Comparison of ENCODE assay signal across 8 cellular contexts in genomic region chr10:12782537-12782936, GRCh38.
DNase-seq lines count a peak whose midpoint lies in the region; ATAC-seq and TF ChIP-seq lines count a peak whose summit lies in the region.

No MANE protein-coding gene starts in this region.

- H3K9me3 ChIP-seq in OCI-LY1 (ENCODE audit: low read length): no peaks in the 10 kb centered on the region
- no peaks in the 10 kb centered on the region for H3K9me3 ChIP-seq in ascending aorta
- H3K9me3 ChIP-seq in left lung: no peaks in the 10 kb centered on the region

- peak overlapping the region; percentile 66 for H3K4me3 Mint-ChIP-seq in type B pancreatic cell

- H3K9me2 ChIP-seq in OCI-LY1 (ENCODE audit: low read depth, low read length): no peaks in the 10 kb centered on the region

- H3K4me3 ChIP-seq in OCI-LY1 (ENCODE audit: low read depth, low read length, poor library complexity, severe bottlenecking) (no peak overlapping the region), ascending aorta (no peak overlapping the region), left lung (no peak overlapping the region)

- intact Hi-C loops in ascending aorta (cut with DNase I): loop anchor here (1.0 to 5.0 kb wide), 3 partner anchors 120 to 292 kb away; no protein-coding TSS in a partner anchor
- intact Hi-C loops in left lung (cut with DNase I): no loop called here

- H3K27ac Mint-ChIP-seq in type B pancreatic cell: peak overlapping the region; percentile 97

- no peaks in the 10 kb centered on the region for H3K9me3 Mint-ChIP-seq in type B pancreatic cell

- no peak overlapping the region for H3K4me2 ChIP-seq in OCI-LY1 (ENCODE audit: low read length)

- TF ChIP-seq CTCF in GM12872 (IDR thresholded peaks at IDR 0.05; ENCODE audit: insufficient read depth, low read depth, low read length): peak; percentile 84
- peak; percentile 76 for TF ChIP-seq CTCF in OCI-LY1 (IDR thresholded peaks at IDR 0.05; ENCODE audit: low read length)
- TF ChIP-seq CTCF in ascending aorta (IDR thresholded peaks at IDR 0.05): peak; percentile 60 to 66 (median 64)
- peak; percentile 44 to 50 for TF ChIP-seq CTCF in left lung (IDR thresholded peaks at IDR 0.05)
- peak; percentile 81 for TF ChIP-seq CTCF in type B pancreatic cell (conservative IDR thresholded peaks at IDR 0.05)

- H3K4me1 Mint-ChIP-seq in type B pancreatic cell (ENCODE audit: unreplicated experiment): peaks cover 17% of the 10 kb centered on the region

- no peaks in the 10 kb centered on the region for H3K36me3 ChIP-seq in OCI-LY1 (ENCODE audit: insufficient read depth, low read length)
- H3K36me3 ChIP-seq in ascending aorta: no peaks in the 10 kb centered on the region
- H3K36me3 ChIP-seq in left lung: no peaks in the 10 kb centered on the region

- DNase-seq in A172 (ENCODE audit: low spot score) (peak; percentile 60), ascending aorta (ENCODE audit: low spot score in 2 of 2) (no peak), left lung (no peak), type B pancreatic cell (ENCODE audit: extremely low spot score, unreplicated experiment) (no peak), middle frontal gyrus (ENCODE audit: extremely low spot score, low spot score) (no peak)

- H3K27me3 ChIP-seq in OCI-LY1 (ENCODE audit: insufficient read depth, low read length) (no peaks in the 10 kb centered on the region), ascending aorta (no peaks in the 10 kb centered on the region), left lung (no peaks in the 10 kb centered on the region)

- no peak overlapping the region for H3K27ac ChIP-seq in OCI-LY1 (ENCODE audit: low read depth, low read length, poor library complexity, severe bottlenecking)
- no peak overlapping the region for H3K27ac ChIP-seq in ascending aorta
- H3K27ac ChIP-seq in left lung: no peak overlapping the region

- no peak overlapping the region for H2AFZ ChIP-seq in OCI-LY1 (ENCODE audit: low read length)

- no peak overlapping the region for H3K9ac ChIP-seq in OCI-LY1 (ENCODE audit: low read length)

- no peaks in the 10 kb centered on the region for H3K4me1 ChIP-seq in OCI-LY1 (ENCODE audit: insufficient read depth, low read length, severe bottlenecking)
- no peaks in the 10 kb centered on the region for H3K4me1 ChIP-seq in ascending aorta
- H3K4me1 ChIP-seq in left lung: no peaks in the 10 kb centered on the region

- peaks cover 9% of the 10 kb centered on the region for H3K36me3 Mint-ChIP-seq in type B pancreatic cell

- no peaks in the 10 kb centered on the region for H3K27me3 Mint-ChIP-seq in type B pancreatic cell

- no peaks in the 10 kb centered on the region for H4K20me1 ChIP-seq in OCI-LY1 (ENCODE audit: insufficient read depth, low read length)

- no peaks in the 10 kb centered on the region for H3F3A ChIP-seq in OCI-LY1 (ENCODE audit: insufficient read depth, low read length)

- no peaks in the 10 kb centered on the region for H3K79me2 ChIP-seq in OCI-LY1 (ENCODE audit: insufficient read depth, low read length)

- ATAC-seq in left lung (peak; percentile 46), GM19395 (IDR thresholded peaks at IDR 0.05; ENCODE audit: unreplicated experiment) (no peak)
